In the genomic region with DNA sequence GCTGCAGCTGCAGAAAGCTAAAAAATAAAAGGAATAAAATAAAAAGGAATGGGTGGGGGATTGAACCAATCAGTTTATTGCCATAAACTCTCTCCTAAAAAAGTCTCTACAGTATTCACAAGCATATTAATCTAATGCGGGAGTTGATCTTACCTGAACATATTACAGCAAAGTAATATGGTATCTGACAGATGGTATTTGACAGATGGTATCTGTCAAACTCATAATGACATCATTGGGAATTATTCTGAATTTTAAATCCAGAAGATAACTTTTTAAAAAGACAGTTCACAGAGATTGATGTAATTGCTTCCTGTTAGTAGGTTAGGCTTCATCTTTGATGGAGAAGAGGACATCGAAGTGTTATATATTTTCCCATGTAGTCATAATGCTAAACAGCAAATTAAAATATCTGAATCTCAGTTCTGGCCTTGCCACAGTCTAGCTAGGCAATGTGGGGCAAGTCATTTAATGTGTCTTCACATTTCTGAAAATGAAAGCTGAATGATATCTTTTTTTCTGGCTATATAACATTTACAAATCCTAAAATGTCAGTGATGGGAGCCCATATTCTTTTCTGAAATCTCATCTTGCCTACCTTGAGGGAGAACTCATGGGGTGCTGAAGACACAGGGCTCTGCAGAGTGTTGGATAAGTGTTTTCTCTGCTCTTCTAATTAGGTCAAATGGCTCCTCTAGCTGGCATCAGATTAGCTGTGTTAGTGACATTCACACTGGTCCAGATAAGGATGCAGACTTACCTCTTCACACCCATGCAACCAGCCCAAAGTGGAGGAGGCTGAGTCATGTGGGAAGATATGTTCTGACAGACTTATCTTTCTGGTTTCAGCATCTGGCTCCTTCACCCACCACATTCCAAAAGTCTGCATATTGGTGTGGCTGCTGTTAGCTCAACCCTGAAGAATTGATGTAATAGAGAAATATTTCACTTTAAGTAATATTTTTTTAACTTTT, we compare ENCODE assay signal across 12 cellular contexts. TPM values are rescaled to one million over a fixed set of nuclear protein-coding genes. Genes with fewer than 3 reads are reported as not detected.
A peak's percentile ranks its signal among the peaks of the same experiment; 100 is the strongest.
DNase-seq lines count a peak whose midpoint lies in the region; ATAC-seq and TF ChIP-seq lines count a peak whose summit lies in the region.
"Had no signal": no experiment of that assay in that cellular context is flagged by ENCODE, and none has a peak within 500 bp of the region (broad histone marks: within the 10 kb centered on the region; RNA-seq: fewer than 3 reads in every experiment).

No MANE protein-coding gene starts in this region.

- ATAC-seq in HG03097 (IDR thresholded peaks at IDR 0.05; ENCODE audit: low FRiP score, unreplicated experiment) (no peak), HG02938 (IDR thresholded peaks at IDR 0.05; ENCODE audit: unreplicated experiment) (no peak)
- ATAC-seq: stimulated activated naive B cell treated with anti-CD40 and anti-IgM and Interleukin-4, amounts not matched to agents 10 μg/mL and 1 μg/mL and 100 μg/mL, for 72 hours had no signal

- TF ChIP-seq CTCF in AG09309 (IDR thresholded peaks at IDR 0.05; ENCODE audit: control insufficient read depth, insufficient read depth, low read depth, low read length, missing control alignments): no peak
- TF ChIP-seq CTCF in fibroblast of villous mesenchyme (IDR thresholded peaks at IDR 0.05; ENCODE audit: insufficient read depth, low read depth, low read length): no peak

- DNase-seq in AG09309 (ENCODE audit: low read depth) (peak; percentile 33), EH (ENCODE audit: low read depth) (peak; percentile 70), fibroblast of villous mesenchyme (ENCODE audit: low read depth) (peak; percentile 10), NCI-H1930 (lab: John Stamatoyannopoulos, UW) (no peak), NCI-H1092 treated with DMSO at 0.1 percent for 48 hours (lab: John Stamatoyannopoulos, UW) (no peak)
- no peak for DNase-seq in activated T-cell treated with anti-CD3 and anti-CD28 coated beads, Interleukin-2, amount 50 U/mL, for 24 hours
- DNase-seq: NCI-H345; spleen; stimulated activated naive B cell treated with anti-CD40 and anti-IgM and Interleukin-4, amounts not matched to agents 10 μg/mL and 1 μg/mL and 100 μg/mL, for 72 hours; WERI-Rb-1 had no signal

- peaks cover 13% of the 10 kb centered on the region for H3K27me3 Mint-ChIP-seq in activated T-cell treated with anti-CD3 and anti-CD28 coated beads, Interleukin-2, amount 50 U/mL, for 24 hours

- peak overlapping the region; percentile 8 for H3K27ac Mint-ChIP-seq in activated T-cell treated with anti-CD3 and anti-CD28 coated beads, Interleukin-2, amount 50 U/mL, for 24 hours
- H3K27ac Mint-ChIP-seq: stimulated activated naive B cell treated with anti-CD40 and anti-IgM and Interleukin-4, amounts not matched to agents 10 μg/mL and 1 μg/mL and 100 μg/mL, for 72 hours had no signal

- H3K4me3 Mint-ChIP-seq in activated T-cell treated with anti-CD3 and anti-CD28 coated beads, Interleukin-2, amount 50 U/mL, for 24 hours: no peak overlapping the region
- H3K4me3 Mint-ChIP-seq: stimulated activated naive B cell treated with anti-CD40 and anti-IgM and Interleukin-4, amounts not matched to agents 10 μg/mL and 1 μg/mL and 100 μg/mL, for 72 hours had no signal

- peaks cover 12% of the 10 kb centered on the region for H3K4me1 Mint-ChIP-seq in activated T-cell treated with anti-CD3 and anti-CD28 coated beads, Interleukin-2, amount 50 U/mL, for 24 hours (ENCODE audit: low read depth)
- H3K4me1 Mint-ChIP-seq: stimulated activated naive B cell treated with anti-CD40 and anti-IgM and Interleukin-4, amounts not matched to agents 10 μg/mL and 1 μg/mL and 100 μg/mL, for 72 hours had no signal

- H3K4me3 ChIP-seq in AG09309 (ENCODE audit: control insufficient read depth, low read depth, low read length) (no peak overlapping the region), fibroblast of villous mesenchyme (ENCODE audit: low read depth, low read length) (no peak overlapping the region)
- H3K4me3 ChIP-seq: spleen had no signal

- no peaks in the 10 kb centered on the region for H3K9me3 Mint-ChIP-seq in activated T-cell treated with anti-CD3 and anti-CD28 coated beads, Interleukin-2, amount 50 U/mL, for 24 hours
- H3K9me3 Mint-ChIP-seq: stimulated activated naive B cell treated with anti-CD40 and anti-IgM and Interleukin-4, amounts not matched to agents 10 μg/mL and 1 μg/mL and 100 μg/mL, for 72 hours had no signal

- no peaks in the 10 kb centered on the region for H3K36me3 Mint-ChIP-seq in activated T-cell treated with anti-CD3 and anti-CD28 coated beads, Interleukin-2, amount 50 U/mL, for 24 hours (ENCODE audit: low read depth)
- H3K36me3 Mint-ChIP-seq: stimulated activated naive B cell treated with anti-CD40 and anti-IgM and Interleukin-4, amounts not matched to agents 10 μg/mL and 1 μg/mL and 100 μg/mL, for 72 hours had no signal

RNA-seq across cellular contexts. Expression of a gene that starts 2.1 kb away (rescaled TPM):
- total RNA-seq in fibroblast of villous mesenchyme: not detected in 2 replicates
- total RNA-seq: spleen had no signal

RNA-seq across cellular contexts. Expression of a gene that starts 40.6 kb away (rescaled TPM):
- total RNA-seq in fibroblast of villous mesenchyme: not detected in 2 replicates

RNA-seq across cellular contexts. Expression of a gene that starts 51.2 kb away (rescaled TPM):
- not detected in 2 replicates for total RNA-seq in fibroblast of villous mesenchyme

Comparison
In these comparisons a context has a peak if more than half of its experiments do, and no peak if none do; other contexts are left out.
1. DNase-seq: peak in AG09309 (single experiment), EH (single experiment) and fibroblast of villous mesenchyme (single experiment); none in activated T-cell treated with anti-CD3 and anti-CD28 coated beads, Interleukin-2, amount 50 U/mL, for 24 hours (single experiment), NCI-H1930 (0 of 2) and NCI-H1092 treated with DMSO at 0.1 percent for 48 hours (single experiment).